In the genomic region with DNA sequence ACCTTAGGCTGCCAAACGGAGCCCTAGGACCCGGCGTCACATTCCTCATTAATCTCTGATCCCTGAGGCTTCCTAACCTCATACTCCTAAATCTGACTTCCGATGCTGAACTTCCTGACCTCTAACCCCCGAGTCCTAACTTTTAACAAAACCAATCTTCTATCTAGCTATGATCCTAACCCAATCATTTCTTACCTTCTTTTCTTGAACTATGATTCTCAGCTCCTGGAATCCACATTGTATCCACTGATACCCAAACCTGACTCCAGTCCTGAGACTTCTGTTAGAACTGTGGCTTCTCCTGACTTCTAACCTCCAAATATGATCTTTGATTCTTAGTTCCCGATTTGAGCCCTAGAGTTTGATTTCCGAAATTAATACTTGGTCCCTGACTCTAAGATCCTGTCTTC, we compare ENCODE assay signal across 8 cellular contexts. TPM values are rescaled to one million over a fixed set of nuclear protein-coding genes. Genes with fewer than 3 reads are reported as not detected.
A peak's percentile ranks its signal among the peaks of the same experiment; 100 is the strongest.
DNase-seq lines count a peak whose midpoint lies in the region; ATAC-seq and TF ChIP-seq lines count a peak whose summit lies in the region.

No MANE protein-coding gene starts in this region.

- H3K9ac ChIP-seq in iPS-15b (ENCODE audit: low read depth, low read length): no peak overlapping the region

- H3K4me1 Mint-ChIP-seq in WTC11: peaks cover 12% of the 10 kb centered on the region
- peaks cover 46% of the 10 kb centered on the region for H3K4me1 Mint-ChIP-seq in stimulated activated naive CD8-positive, alpha-beta T cell treated with anti-CD3 and anti-CD28 coated beads, Interleukin-15, amount 100 ng/mL, for 72 hours

- POLR2A ChIA-PET in WTC11 (lab: Charles Lee): interaction anchor here (0.6 to 1.4 kb wide), 7 partner anchors 8 to 251 kb away, joined by 3 to 11 read pairs (median 5); a partner anchor contains a TSS

- no peak for TF ChIP-seq CTCF in WTC11 (IDR thresholded peaks at IDR 0.05)

- CTCF ChIA-PET in WTC11 (lab: Charles Lee): interaction anchor here (0.5 to 3.0 kb wide), 17 partner anchors 11 to 497 kb away, joined by 3 to 32 read pairs (median 3); a partner anchor contains a TSS

- H3K9me3 Mint-ChIP-seq in WTC11: peaks cover 4% of the 10 kb centered on the region; the same call in 1 of the 2 replicates
- no peaks in the 10 kb centered on the region for H3K9me3 Mint-ChIP-seq in stimulated activated naive CD8-positive, alpha-beta T cell treated with anti-CD3 and anti-CD28 coated beads, Interleukin-15, amount 100 ng/mL, for 72 hours

- H3K9me3 ChIP-seq in iPS-15b (ENCODE audit: control insufficient read depth, insufficient read depth, low read length): no peaks in the 10 kb centered on the region

- peaks cover under 1% of the 10 kb centered on the region; the same call in 1 of the 2 replicates for H3K36me3 Mint-ChIP-seq in WTC11

- ATAC-seq in WTC11 (no peak), GM18519 (IDR thresholded peaks at IDR 0.05; ENCODE audit: low FRiP score, unreplicated experiment) (no peak)
- ATAC-seq in stimulated activated naive CD8-positive, alpha-beta T cell treated with anti-CD3 and anti-CD28 coated beads, Interleukin-15, amount 100 ng/mL, for 72 hours: no peak
- no peak for ATAC-seq in activated CD4-positive, CD25-positive, alpha-beta regulatory T cell treated with anti-CD3 and anti-CD28 coated beads, Interleukin-2, amount 50 U/mL, for 24 hours

- peaks cover 6% of the 10 kb centered on the region for H3K4me1 ChIP-seq in iPS-15b (ENCODE audit: control insufficient read depth, insufficient read depth, low read length)

- peak; percentile 38 for DNase-seq in NCI-H2081 treated with DMSO at 0.1 percent for 48 hours (lab: John Stamatoyannopoulos, UW)
- no peak for DNase-seq in NCI-H2081 (lab: John Stamatoyannopoulos, UW)
- DNase-seq in WTC11 (ENCODE audit: low spot score): no peak
- DNase-seq in stimulated activated naive CD8-positive, alpha-beta T cell treated with anti-CD3 and anti-CD28 coated beads, Interleukin-15, amount 100 ng/mL, for 72 hours: no peak
- DNase-seq in cerebellum (ENCODE audit: low spot score): no peak

- H3K27me3 Mint-ChIP-seq in WTC11 (ENCODE audit: low read depth): peaks cover 24% of the 10 kb centered on the region
- H3K27me3 Mint-ChIP-seq in stimulated activated naive CD8-positive, alpha-beta T cell treated with anti-CD3 and anti-CD28 coated beads, Interleukin-15, amount 100 ng/mL, for 72 hours: no peaks in the 10 kb centered on the region

- peak overlapping the region; percentile 94 for H3K27ac Mint-ChIP-seq in WTC11
- H3K27ac Mint-ChIP-seq in stimulated activated naive CD8-positive, alpha-beta T cell treated with anti-CD3 and anti-CD28 coated beads, Interleukin-15, amount 100 ng/mL, for 72 hours: peak overlapping the region; percentile 60 to 95

- peaks cover 14% of the 10 kb centered on the region for H3K27me3 ChIP-seq in iPS-15b (ENCODE audit: control insufficient read depth, insufficient read depth, low read length)

- H3K4me3 ChIP-seq in iPS-15b (ENCODE audit: low read depth, low read length): peak overlapping the region; percentile 62

- peaks cover 7% of the 10 kb centered on the region for H3K36me3 ChIP-seq in iPS-15b (ENCODE audit: control insufficient read depth, insufficient read depth, low read length)

- peak overlapping the region; percentile 87 for H3K4me3 Mint-ChIP-seq in WTC11
- H3K4me3 Mint-ChIP-seq in stimulated activated naive CD8-positive, alpha-beta T cell treated with anti-CD3 and anti-CD28 coated beads, Interleukin-15, amount 100 ng/mL, for 72 hours: peak overlapping the region; percentile 92 to 99

TF ChIP-seq in WTC11, 78 proteins besides CTCF, POLR2A, EP300 and RAD21:
- TF ChIP-seq ZNF423 (CRISPR knock-in tag; IDR thresholded peaks at IDR 0.05): no peak

RNA-seq across cellular contexts. Expression of a gene that starts 0.5 kb away (rescaled TPM):
- 29.6 to 39.8 TPM (median 30.6 TPM) in 3 replicates for total RNA-seq in WTC11 (2021)
- total RNA-seq in cerebellum: 4.0 TPM

RNA-seq across cellular contexts. Expression of a gene that starts 0.8 kb away (rescaled TPM):
- 9.5 to 10.7 TPM (median 10.2 TPM) in 3 replicates for total RNA-seq in WTC11 (2021)
- total RNA-seq in cerebellum: 56.7 TPM

RNA-seq across cellular contexts. Expression of a gene that starts 11.8 kb away (rescaled TPM):
- total RNA-seq in WTC11 (2021): 0.77 to 1.1 TPM (median 0.98 TPM) in 3 replicates
- total RNA-seq in cerebellum: 1.1 TPM

RNA-seq across cellular contexts. Expression of a gene that starts 22.1 kb away (rescaled TPM):
- 12.6 to 14.6 TPM (median 14.5 TPM) in 3 replicates for total RNA-seq in WTC11 (2021)
- 2.7 TPM for total RNA-seq in cerebellum

RNA-seq across cellular contexts. Expression of a gene that starts 30.3 kb away (rescaled TPM):
- total RNA-seq in WTC11 (2021) (66.4 to 74.7 TPM (median 69.6 TPM) in 3 replicates), cerebellum (12.2 TPM)
